In the genomic region with DNA sequence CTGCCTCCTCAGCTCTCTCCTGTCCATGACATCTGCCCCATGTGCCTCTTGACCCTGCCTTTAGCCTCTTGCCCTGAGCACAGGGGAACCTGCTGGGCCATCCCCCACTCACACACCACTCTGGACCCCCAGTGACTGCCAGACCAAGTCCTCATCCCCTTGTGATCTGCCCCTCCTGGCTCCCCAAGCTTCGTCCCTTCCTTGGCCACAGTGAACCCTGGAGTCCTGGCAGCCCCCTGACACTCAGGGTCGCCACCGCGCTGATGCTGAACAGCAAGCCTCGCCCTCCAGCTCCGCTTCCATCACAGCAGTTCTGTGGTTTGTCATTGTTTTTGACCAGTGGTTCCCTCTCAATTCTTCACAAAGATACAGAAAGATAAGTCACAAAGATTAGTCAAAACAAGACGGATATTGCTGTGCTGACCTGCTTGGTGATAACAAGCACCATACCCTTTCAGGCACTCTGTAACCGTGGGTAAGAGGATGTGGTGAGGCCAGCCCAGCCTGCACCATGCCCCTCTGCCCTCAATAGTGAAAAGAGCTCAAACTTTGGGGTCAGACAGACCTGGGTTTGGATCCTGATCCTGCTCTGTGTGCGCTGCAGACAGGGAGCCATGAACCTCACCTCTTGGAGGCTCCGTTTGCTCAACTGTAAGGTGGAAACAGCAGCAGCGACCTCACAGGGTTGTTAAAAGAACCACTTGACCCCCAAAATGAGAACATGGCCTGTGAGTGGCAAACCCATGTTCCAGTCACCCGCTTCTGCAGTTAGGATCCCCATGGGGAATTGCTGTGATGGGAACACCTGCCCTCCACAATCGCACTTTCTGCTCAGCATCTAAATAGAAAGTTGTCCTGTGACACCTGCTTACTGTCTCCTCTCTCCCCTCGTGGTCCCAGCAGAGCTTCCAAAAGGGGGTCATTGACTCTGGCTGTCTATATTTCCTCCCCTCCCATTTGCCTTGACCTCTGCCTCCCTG, we compare ENCODE assay signal across 11 cellular contexts.
DNase-seq lines count a peak whose midpoint lies in the region; ATAC-seq lines count a peak whose summit lies in the region.
"Had no signal": no experiment of that assay in that cellular context is flagged by ENCODE, and none has a peak within 500 bp of the region (broad histone marks: within the 10 kb centered on the region; RNA-seq: fewer than 3 reads in every experiment).

No MANE protein-coding gene starts in this region.

- peaks cover 3% of the 10 kb centered on the region for H3K9me3 Mint-ChIP-seq in activated naive CD4-positive, alpha-beta T cell treated with anti-CD3 and anti-CD28 coated beads, Interleukin-2, amount 10 ng/mL, durations not matched to agents 7 days and 5 days
- peaks cover 5% of the 10 kb centered on the region for H3K9me3 Mint-ChIP-seq in activated T-helper 1 cell treated with anti-CD3 and anti-CD28 coated beads, Interleukin-12 subunit alpha, Interleukin-12 subunit beta, Interleukin-2, Interleukin-4 antibody, amounts not matched to agents 30 ng/mL and 10 ng/mL and 1 ng/mL, durations not matched to agents 14 hours and 24 hours and 36 hours
- peaks cover 0 to 9% of the 10 kb centered on the region in 2 donors for H3K9me3 Mint-ChIP-seq in stimulated activated naive CD8-positive, alpha-beta T cell treated with anti-CD3 and anti-CD28 coated beads, Interleukin-15, amount 100 ng/mL, for 72 hours

- intact Hi-C loops in activated T-helper 1 cell treated with anti-CD3 and anti-CD28 coated beads, Interleukin-12 subunit alpha, Interleukin-12 subunit beta, Interleukin-2, Interleukin-4 antibody, amounts not matched to agents 30 ng/mL and 10 ng/mL and 1 ng/mL, durations not matched to agents 14 hours and 24 hours and 36 hours (cut with micrococcal nuclease): no loop called here

- CTCF ChIA-PET in activated naive CD4-positive, alpha-beta T cell treated with anti-CD3 and anti-CD28 coated beads, Interleukin-2, amount 10 ng/mL, durations not matched to agents 7 days and 5 days (lab: Charles Lee): interaction anchor here (0.7 to 1.0 kb wide), 7 partner anchors 9 to 278 kb away, joined by 3 to 7 read pairs (median 3); no protein-coding TSS in a partner anchor

- peaks cover 59% of the 10 kb centered on the region for H3K4me1 Mint-ChIP-seq in activated naive CD4-positive, alpha-beta T cell treated with anti-CD3 and anti-CD28 coated beads, Interleukin-2, amount 10 ng/mL, durations not matched to agents 7 days and 5 days
- peaks cover 69% of the 10 kb centered on the region for H3K4me1 Mint-ChIP-seq in activated T-helper 1 cell treated with anti-CD3 and anti-CD28 coated beads, Interleukin-12 subunit alpha, Interleukin-12 subunit beta, Interleukin-2, Interleukin-4 antibody, amounts not matched to agents 30 ng/mL and 10 ng/mL and 1 ng/mL, durations not matched to agents 14 hours and 24 hours and 36 hours (ENCODE audit: low read depth)
- peaks cover 62% of the 10 kb centered on the region for H3K4me1 Mint-ChIP-seq in stimulated activated naive CD8-positive, alpha-beta T cell treated with anti-CD3 and anti-CD28 coated beads, Interleukin-15, amount 100 ng/mL, for 72 hours

- H3K27me3 Mint-ChIP-seq in activated naive CD4-positive, alpha-beta T cell treated with anti-CD3 and anti-CD28 coated beads, Interleukin-2, amount 10 ng/mL, durations not matched to agents 7 days and 5 days: peaks cover 65% of the 10 kb centered on the region
- peaks cover 27% of the 10 kb centered on the region for H3K27me3 Mint-ChIP-seq in activated T-helper 1 cell treated with anti-CD3 and anti-CD28 coated beads, Interleukin-12 subunit alpha, Interleukin-12 subunit beta, Interleukin-2, Interleukin-4 antibody, amounts not matched to agents 30 ng/mL and 10 ng/mL and 1 ng/mL, durations not matched to agents 14 hours and 24 hours and 36 hours (ENCODE audit: insufficient read depth)
- peaks cover 48% of the 10 kb centered on the region for H3K27me3 Mint-ChIP-seq in stimulated activated naive CD8-positive, alpha-beta T cell treated with anti-CD3 and anti-CD28 coated beads, Interleukin-15, amount 100 ng/mL, for 72 hours

- peak; percentile 79 for ATAC-seq in HG03097 (IDR thresholded peaks at IDR 0.05; ENCODE audit: low FRiP score, unreplicated experiment)
- peak; percentile 99 for ATAC-seq in stimulated activated naive CD8-positive, alpha-beta T cell treated with anti-CD3 and anti-CD28 coated beads, Interleukin-15, amount 100 ng/mL, for 72 hours
- ATAC-seq in HG03045 (IDR thresholded peaks at IDR 0.05; ENCODE audit: unreplicated experiment): no peak
- ATAC-seq: HepG2, left lung, Panc1 had no signal

- H3K4me3 Mint-ChIP-seq in activated naive CD4-positive, alpha-beta T cell treated with anti-CD3 and anti-CD28 coated beads, Interleukin-2, amount 10 ng/mL, durations not matched to agents 7 days and 5 days: peak overlapping the region; percentile 35
- peak overlapping the region; percentile 68 for H3K4me3 Mint-ChIP-seq in activated T-helper 1 cell treated with anti-CD3 and anti-CD28 coated beads, Interleukin-12 subunit alpha, Interleukin-12 subunit beta, Interleukin-2, Interleukin-4 antibody, amounts not matched to agents 30 ng/mL and 10 ng/mL and 1 ng/mL, durations not matched to agents 14 hours and 24 hours and 36 hours
- peak overlapping the region; percentile 86 to 89 for H3K4me3 Mint-ChIP-seq in stimulated activated naive CD8-positive, alpha-beta T cell treated with anti-CD3 and anti-CD28 coated beads, Interleukin-15, amount 100 ng/mL, for 72 hours

- H3K27ac Mint-ChIP-seq in activated naive CD4-positive, alpha-beta T cell treated with anti-CD3 and anti-CD28 coated beads, Interleukin-2, amount 10 ng/mL, durations not matched to agents 7 days and 5 days: peak overlapping the region; percentile 82
- peak overlapping the region; percentile 78 for H3K27ac Mint-ChIP-seq in activated T-helper 1 cell treated with anti-CD3 and anti-CD28 coated beads, Interleukin-12 subunit alpha, Interleukin-12 subunit beta, Interleukin-2, Interleukin-4 antibody, amounts not matched to agents 30 ng/mL and 10 ng/mL and 1 ng/mL, durations not matched to agents 14 hours and 24 hours and 36 hours
- peak overlapping the region; percentile 95 to 97 for H3K27ac Mint-ChIP-seq in stimulated activated naive CD8-positive, alpha-beta T cell treated with anti-CD3 and anti-CD28 coated beads, Interleukin-15, amount 100 ng/mL, for 72 hours

- DNase-seq in activated naive CD4-positive, alpha-beta T cell treated with anti-CD3 and anti-CD28 coated beads, Interleukin-2, amount 10 ng/mL, durations not matched to agents 7 days and 5 days: peak; percentile 64
- DNase-seq in activated naive CD4-positive, alpha-beta T cell treated with Interleukin-2 at 50 U/mL for 16 hours: no peak
- peak; percentile 24 for DNase-seq in activated T-helper 1 cell treated with anti-CD3 and anti-CD28 coated beads, Interleukin-12 subunit alpha, Interleukin-12 subunit beta, Interleukin-2, Interleukin-4 antibody, amounts not matched to agents 30 ng/mL and 10 ng/mL and 1 ng/mL, durations not matched to agents 14 hours and 24 hours and 36 hours (ENCODE audit: low spot score)
- peak; percentile 44 to 82 for DNase-seq in stimulated activated naive CD8-positive, alpha-beta T cell treated with anti-CD3 and anti-CD28 coated beads, Interleukin-15, amount 100 ng/mL, for 72 hours
- no peak for DNase-seq in medulla oblongata (ENCODE audit: extremely low spot score)
- no peak for DNase-seq in NCI-H1694 (lab: John Stamatoyannopoulos, UW)
- DNase-seq: left lung had no signal

- no peaks in the 10 kb centered on the region for H3K36me3 Mint-ChIP-seq in activated naive CD4-positive, alpha-beta T cell treated with anti-CD3 and anti-CD28 coated beads, Interleukin-2, amount 10 ng/mL, durations not matched to agents 7 days and 5 days
- H3K36me3 Mint-ChIP-seq in activated T-helper 1 cell treated with anti-CD3 and anti-CD28 coated beads, Interleukin-12 subunit alpha, Interleukin-12 subunit beta, Interleukin-2, Interleukin-4 antibody, amounts not matched to agents 30 ng/mL and 10 ng/mL and 1 ng/mL, durations not matched to agents 14 hours and 24 hours and 36 hours (ENCODE audit: low read depth): peaks cover 13% of the 10 kb centered on the region

Comparison
In these comparisons a context has a peak if more than half of its experiments do, and no peak if none do; other contexts are left out.
1. DNase-seq: peak in activated naive CD4-positive, alpha-beta T cell treated with anti-CD3 and anti-CD28 coated beads, Interleukin-2, amount 10 ng/mL, durations not matched to agents 7 days and 5 days (single experiment), activated T-helper 1 cell treated with anti-CD3 and anti-CD28 coated beads, Interleukin-12 subunit alpha, Interleukin-12 subunit beta, Interleukin-2, Interleukin-4 antibody, amounts not matched to agents 30 ng/mL and 10 ng/mL and 1 ng/mL, durations not matched to agents 14 hours and 24 hours and 36 hours (single experiment) and stimulated activated naive CD8-positive, alpha-beta T cell treated with anti-CD3 and anti-CD28 coated beads, Interleukin-15, amount 100 ng/mL, for 72 hours (2 of 2); none in activated naive CD4-positive, alpha-beta T cell treated with Interleukin-2 at 50 U/mL for 16 hours (single experiment), medulla oblongata (single experiment) and NCI-H1694 (single experiment).
2. H3K4me3 Mint-ChIP-seq: peak in every context shown above with its lines; median percentile 88 in stimulated activated naive CD8-positive, alpha-beta T cell treated with anti-CD3 and anti-CD28 coated beads, Interleukin-15, amount 100 ng/mL, for 72 hours; 68 in activated T-helper 1 cell treated with anti-CD3 and anti-CD28 coated beads, Interleukin-12 subunit alpha, Interleukin-12 subunit beta, Interleukin-2, Interleukin-4 antibody, amounts not matched to agents 30 ng/mL and 10 ng/mL and 1 ng/mL, durations not matched to agents 14 hours and 24 hours and 36 hours; 35 in activated naive CD4-positive, alpha-beta T cell treated with anti-CD3 and anti-CD28 coated beads, Interleukin-2, amount 10 ng/mL, durations not matched to agents 7 days and 5 days.
3. Peak in every context shown above with its lines, with median percentiles within 50 percentile points of each other: H3K27ac Mint-ChIP-seq.